Comparison of ENCODE assay signal across 16 cellular contexts in the genomic region with DNA sequence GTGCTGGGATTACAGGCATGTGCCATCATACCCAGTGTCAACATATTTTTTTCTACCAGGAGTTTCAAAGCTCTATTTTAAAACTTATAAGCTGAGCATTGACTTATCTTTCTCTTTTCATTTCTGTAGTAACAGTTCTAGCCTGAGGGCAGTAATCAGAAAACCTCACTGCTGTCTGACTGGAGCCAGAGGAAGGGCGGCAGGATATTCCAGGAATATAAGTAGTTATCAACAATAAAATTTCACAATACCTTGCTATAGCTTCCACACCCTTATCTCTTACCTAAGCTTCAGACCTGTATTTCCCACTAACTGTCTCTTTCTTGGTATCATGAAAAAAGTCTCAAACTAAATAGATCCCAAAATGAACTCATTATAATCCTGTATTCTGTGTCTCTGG. TPM values are rescaled to one million over a fixed set of nuclear protein-coding genes. Genes with fewer than 3 reads are reported as not detected.
DNase-seq lines count a peak whose midpoint lies in the region; ATAC-seq and TF ChIP-seq lines count a peak whose summit lies in the region.
"Had no signal": no experiment of that assay in that cellular context is flagged by ENCODE, and none has a peak within 500 bp of the region (broad histone marks: within the 10 kb centered on the region; RNA-seq: fewer than 3 reads in every experiment).

No MANE protein-coding gene starts in this region.

- peak overlapping the region; percentile 61 for H3K4me2 ChIP-seq in mammary epithelial cell (ENCODE audit: insufficient read depth, low read depth, low read length)
- H3K4me2 ChIP-seq: BLaER1 treated with 17β-estradiol and CSF1 and Interleukin-3, amounts not matched to agents 10 nM and 100 nM had no signal

- H3K36me3 Mint-ChIP-seq in Calu3 (ENCODE audit: insufficient read depth, unreplicated experiment) = peaks cover 22% of the 10 kb centered on the region
- no peaks in the 10 kb centered on the region for H3K36me3 Mint-ChIP-seq in mesothelial cell of epicardium

- H3K27me3 ChIP-seq in mammary epithelial cell (ENCODE audit: insufficient read depth, low read length) (no peaks in the 10 kb centered on the region), aorta (ENCODE audit: control insufficient read depth in 1 of 2, insufficient read depth in 2 of 2, low read length in 1 of 2) (no peaks in the 10 kb centered on the region)
- H3K27me3 ChIP-seq: BLaER1 treated with 17β-estradiol and CSF1 and Interleukin-3, amounts not matched to agents 10 nM and 100 nM; Peyer's patch had no signal

- H3K27me3 Mint-ChIP-seq in Calu3 (ENCODE audit: unreplicated experiment) (no peaks in the 10 kb centered on the region), mesothelial cell of epicardium (ENCODE audit: low read depth) (no peaks in the 10 kb centered on the region)

- CTCF ChIA-PET in Calu3 (lab: Charles Lee) = no interaction called here
- CTCF ChIA-PET in mammary epithelial cell (lab: Charles Lee; ENCODE audit: low non-redundant PET) = interaction anchor here (0.6 kb wide), 1 partner anchor 26 kb away, joined by 3 read pairs; no protein-coding TSS in a partner anchor

- no peak overlapping the region for H2AFZ ChIP-seq in mammary epithelial cell (ENCODE audit: low read depth, low read length)

- H4K20me1 ChIP-seq in mammary epithelial cell (ENCODE audit: insufficient read depth, low read length) = no peaks in the 10 kb centered on the region
- H4K20me1 ChIP-seq: BLaER1 treated with 17β-estradiol and CSF1 and Interleukin-3, amounts not matched to agents 10 nM and 100 nM had no signal

- no peaks in the 10 kb centered on the region for H3K79me2 ChIP-seq in mammary epithelial cell (ENCODE audit: insufficient read depth, low read length)

- no peaks in the 10 kb centered on the region for H3K36me3 ChIP-seq in mammary epithelial cell (ENCODE audit: insufficient read depth, low read length)
- no peaks in the 10 kb centered on the region for H3K36me3 ChIP-seq in aorta (ENCODE audit: control insufficient read depth in 1 of 2, insufficient read depth in 2 of 2, low read length in 1 of 2)
- H3K36me3 ChIP-seq: BLaER1 treated with 17β-estradiol and CSF1 and Interleukin-3, amounts not matched to agents 10 nM and 100 nM; Peyer's patch had no signal

- TF ChIP-seq CTCF in Calu3 (IDR thresholded peaks at IDR 0.05; ENCODE audit: unreplicated experiment) (no peak), mammary epithelial cell (conservative IDR thresholded peaks at IDR 0.05 in 1 of 2, IDR thresholded peaks at IDR 0.05 in 1 of 2; ENCODE audit: extremely low read depth in 1 of 2, insufficient read depth in 1 of 2, low read depth in 1 of 2, low read length in 2 of 2) (no peak), mesothelial cell of epicardium (IDR thresholded peaks at IDR 0.05; ENCODE audit: unreplicated experiment) (no peak)

- H3K27ac ChIP-seq in mammary epithelial cell (ENCODE audit: insufficient read depth, low read depth, low read length) (peak overlapping the region; percentile 18), aorta (ENCODE audit: low read depth in 1 of 2, low read length in 2 of 2) (no peak overlapping the region)
- H3K27ac ChIP-seq: BLaER1 treated with 17β-estradiol and CSF1 and Interleukin-3, amounts not matched to agents 10 nM and 100 nM had no signal

- no peak overlapping the region for H3K4me3 ChIP-seq in mammary epithelial cell (replicated peaks in 1 of 3; ENCODE audit: insufficient read depth in 1 of 3, low read depth in 2 of 3, low read length in 3 of 3)
- no peak overlapping the region for H3K4me3 ChIP-seq in aorta (ENCODE audit: low read length in 2 of 2)
- H3K4me3 ChIP-seq: BLaER1 treated with 17β-estradiol and CSF1 and Interleukin-3, amounts not matched to agents 10 nM and 100 nM; Peyer's patch had no signal

- H3K9ac ChIP-seq in mammary epithelial cell (ENCODE audit: insufficient read depth, low read length) = no peak overlapping the region
- H3K9ac ChIP-seq: BLaER1 treated with 17β-estradiol and CSF1 and Interleukin-3, amounts not matched to agents 10 nM and 100 nM had no signal

- BruUV-seq in Calu3 (replicated peaks; lab: Mats Ljungman, UMichigan) (no TSS peak), mammary epithelial cell (replicated peaks; lab: Mats Ljungman, UMichigan) (no TSS peak)

- ATAC-seq in aorta (ENCODE audit: low FRiP score) = no peak

- H3K4me1 ChIP-seq in mammary epithelial cell (ENCODE audit: insufficient read depth, low read length) (peaks cover 54% of the 10 kb centered on the region), aorta (ENCODE audit: control insufficient read depth in 1 of 2, insufficient read depth in 2 of 2, low read length in 2 of 2) (no peaks in the 10 kb centered on the region)

- H3K9me3 Mint-ChIP-seq in Calu3 (ENCODE audit: low read depth, unreplicated experiment) = peaks cover 2% of the 10 kb centered on the region
- H3K9me3 Mint-ChIP-seq in mesothelial cell of epicardium = no peaks in the 10 kb centered on the region
- H3K9me3 Mint-ChIP-seq: H9 had no signal

- H3K4me3 Mint-ChIP-seq in Calu3 (ENCODE audit: low read depth, unreplicated experiment) (no peak overlapping the region), mesothelial cell of epicardium (no peak overlapping the region)
- H3K4me3 Mint-ChIP-seq: H9 had no signal

- intact Hi-C loops in Calu3 (cut with micrococcal nuclease; ENCODE audit: unreplicated experiment) = no loop called here
- intact Hi-C loops in mammary epithelial cell (cut with micrococcal nuclease) = loop anchor here (2.0 kb wide), 1 partner anchor 246 kb away; no protein-coding TSS in a partner anchor
- intact Hi-C loops in aorta (cut with DNase I) = loop anchor here in 1 of 2 donors (5.0 to 10.0 kb wide), 3 partner anchors 39 to 246 kb away; a partner anchor contains a TSS

- H3K27ac Mint-ChIP-seq in Calu3 (ENCODE audit: unreplicated experiment) (peak overlapping the region; percentile 26), mesothelial cell of epicardium (peak overlapping the region; percentile 78)
- H3K27ac Mint-ChIP-seq: H9 had no signal

- WGBS in mammary epithelial cell (ENCODE audit: low coverage, missing lambda C conversion rate) = 0% methylated on average over 1 of the region's 1 CpG
- 91 to 92% methylated on average over 1 of the region's 1 CpG for WGBS in aorta, 2 donors

- DNase-seq in Calu3 = no peak
- peak; percentile 12 for DNase-seq in NCI-H69 (lab: John Stamatoyannopoulos, UW)
- DNase-seq in mammary epithelial cell = peak; percentile 67
- DNase-seq in mesothelial cell of epicardium (ENCODE audit: low spot score in 2 of 2, unreplicated experiment in 2 of 2) = no peak
- no peak for DNase-seq in NCI-H774 (lab: John Stamatoyannopoulos, UW)
- no peak for DNase-seq in NAMALWA (ENCODE audit: low spot score)
- DNase-seq in aorta = no peak
- DNase-seq in DMS 273 treated with DMSO at 0.1 percent for 48 hours (lab: John Stamatoyannopoulos, UW) = no peak
- DNase-seq: H9, MV-4-11, NCI-H146, NCI-H2227 treated with DMSO at 0.1 percent for 48 hours, NCI-H526 treated with DMSO at 0.1 percent for 48 hours, Peyer's patch, SIG-M5 had no signal

- dilution Hi-C loops in mammary epithelial cell (cut with HindIII; ENCODE audit: low sequenced_read_pairs) = loop anchor here (5.0 kb wide), 2 partner anchors 49 to 56 kb away; no protein-coding TSS in a partner anchor

- H3K4me1 Mint-ChIP-seq in Calu3 (ENCODE audit: low read depth, unreplicated experiment) = peaks cover 50% of the 10 kb centered on the region
- H3K4me1 Mint-ChIP-seq in mesothelial cell of epicardium = peaks cover 28% of the 10 kb centered on the region

- in situ Hi-C loops in mammary epithelial cell (cut with MboI; ENCODE audit: low sequenced_read_pairs in 2 of 2) = no loop called here

- H3K9me3 ChIP-seq in mammary epithelial cell (replicated peaks; ENCODE audit: insufficient read depth, low read length) = no peaks in the 10 kb centered on the region
- no peaks in the 10 kb centered on the region for H3K9me3 ChIP-seq in aorta (ENCODE audit: control insufficient read depth, low read length)
- H3K9me3 ChIP-seq: BLaER1 treated with 17β-estradiol and CSF1 and Interleukin-3, amounts not matched to agents 10 nM and 100 nM; Peyer's patch had no signal

RNA-seq across cellular contexts. Expression of a gene that starts 5.1 kb away (rescaled TPM):
- total RNA-seq in Calu3 (2022) = 48.0 and 56.8 TPM in 2 replicates
- total RNA-seq in mammary epithelial cell = 10 to 100 TPM; 27.5 to 31.6 TPM
- 13.2 TPM for polyA plus RNA-seq in mammary epithelial cell
- 15.8 TPM for polyA minus RNA-seq in mammary epithelial cell
- 42.5 to 45.8 TPM (median 45.6 TPM) in 3 replicates for total RNA-seq in mesothelial cell of epicardium
- 10 to 100 TPM; 42.6 to 43.4 TPM for total RNA-seq in aorta
- 1 to 10 TPM; 6.9 to 7.6 TPM for polyA plus RNA-seq in aorta

Comparison
In these comparisons a context has a peak if more than half of its experiments do, and no peak if none do; other contexts are left out.
1. DNase-seq: peak in NCI-H69 (single experiment) and mammary epithelial cell (single experiment); none in Calu3 (single experiment), mesothelial cell of epicardium (0 of 2), NCI-H774 (single experiment), NAMALWA (single experiment), aorta (0 of 2) and DMS 273 treated with DMSO at 0.1 percent for 48 hours (single experiment).